Comparison of ENCODE assay signal across 13 cellular contexts in genomic region chrX:115563633-115564182, GRCh38. TPM values are rescaled to one million over a fixed set of nuclear protein-coding genes. Genes with fewer than 3 reads are reported as not detected.
DNase-seq lines count a peak whose midpoint lies in the region; ATAC-seq, FAIRE-seq and TF ChIP-seq lines count a peak whose summit lies in the region.
"Had no signal": no experiment of that assay in that cellular context is flagged by ENCODE, and none has a peak within 500 bp of the region (broad histone marks: within the 10 kb centered on the region; RNA-seq: fewer than 3 reads in every experiment).

No MANE protein-coding gene starts in this region.

- TF ChIP-seq CTCF in GM12878 (IDR thresholded peaks at IDR 0.05 in 2 of 3, conservative IDR thresholded peaks at IDR 0.05 in 1 of 3; ENCODE audit: control insufficient read depth in 2 of 3, extremely low read depth in 1 of 3, insufficient read depth in 1 of 3, low read depth in 3 of 3, low read length in 3 of 3), result no peak; a peak in 1 of 6 replicates
- TF ChIP-seq CTCF in keratinocyte (optimal IDR thresholded peaks at IDR 0.05 in 1 of 3, IDR thresholded peaks at IDR 0.05 in 1 of 3, conservative IDR thresholded peaks at IDR 0.05 in 1 of 3; ENCODE audit: extremely low read depth in 1 of 3, insufficient read depth in 2 of 3, low read length in 3 of 3), result no peak
- TF ChIP-seq CTCF in tibial artery (IDR thresholded peaks at IDR 0.05), result no peak

- H4K20me1 ChIP-seq in GM12878 (ENCODE audit: control insufficient read depth, insufficient read depth), result no peaks in the 10 kb centered on the region
- H4K20me1 ChIP-seq in keratinocyte (ENCODE audit: control insufficient read depth, extremely low read depth, insufficient read depth, low read length), result no peaks in the 10 kb centered on the region

- ATAC-seq in GM12878, result peak; percentile 53
- ATAC-seq: natural killer cell had no signal

- RAD21 ChIA-PET in GM12878 (lab: Charles Lee; ENCODE audit: unreplicated experiment), result interaction anchor here (1.0 to 4.9 kb wide), 17 partner anchors 13 to 238 kb away, joined by 3 to 50 read pairs (median 5); no protein-coding TSS in a partner anchor

- H3K9me1 ChIP-seq in keratinocyte (ENCODE audit: control insufficient read depth, extremely low read depth, insufficient read depth, low read length), result no peaks in the 10 kb centered on the region

- dilution Hi-C loops in keratinocyte (cut with MboI; ENCODE audit: extremely low pct_ligation_motif_present, low sequenced_read_pairs), result no loop called here

- no peak overlapping the region for H3K4me2 ChIP-seq in GM12878 (ENCODE audit: control insufficient read depth, insufficient read depth)
- H3K4me2 ChIP-seq in keratinocyte (ENCODE audit: control insufficient read depth, extremely low read depth, insufficient read depth, low read depth, low read length), result peak overlapping the region; percentile 76

- H3K4me3 ChIP-seq in GM12878 (no peak overlapping the region), keratinocyte (ENCODE audit: control insufficient read depth in 2 of 3, extremely low read depth in 1 of 3, insufficient read depth in 2 of 3, low read depth in 1 of 3, low read length in 3 of 3) (peak overlapping the region in 1 of 3 experiments; percentile 5), tibial artery (peak overlapping the region; percentile 78 to 84)
- H3K4me3 ChIP-seq: testis had no signal

- SMC1A ChIA-PET in GM12878 (lab: Charles Lee; ENCODE audit: uncharacterized antibody, unreplicated experiment), result interaction anchor here (0.6 to 5.9 kb wide), 19 partner anchors 8 to 376 kb away, joined by 3 to 79 read pairs (median 7); no protein-coding TSS in a partner anchor

- in situ Hi-C loops in GM12878 (cut with MboI), result loop anchor here (10.0 kb wide), 1 partner anchor 229 kb away; no protein-coding TSS in a partner anchor

- 21% methylated on average over 4 of the region's 4 CpGs for WGBS in GM12878 (ENCODE audit: insufficient coverage, insufficient replicate concordance, low lambda C conversion rate, missing lambda C conversion rate)

- H3K9ac ChIP-seq in GM12878 (ENCODE audit: control insufficient read depth, insufficient read depth, low read length) (no peak overlapping the region), keratinocyte (ENCODE audit: control insufficient read depth, extremely low read depth, insufficient read depth, low read length) (no peak overlapping the region)

- DNase-seq in NCI-H748 (lab: John Stamatoyannopoulos, UW; ENCODE audit: unreplicated experiment) (peak; percentile 35), NCI-H748 treated with DMSO at 0.1 percent for 48 hours (lab: John Stamatoyannopoulos, UW) (no peak), GM12878 (ENCODE audit: low read depth, low spot score) (no peak), keratinocyte (ENCODE audit: low read depth, low spot score) (no peak), tibial artery (no peak), superior temporal gyrus (ENCODE audit: extremely low spot score) (no peak), islet precursor cell (no peak)
- DNase-seq in activated CD8-positive, alpha-beta memory T cell treated with anti-CD3 and anti-CD28 coated beads, Interleukin-2, amount 50 U/mL, for 48 hours, result no peak
- DNase-seq: ACHN; natural killer cell; NCI-H2227 treated with DMSO at 0.1 percent for 48 hours; stimulated activated CD4-positive, alpha-beta T cell treated with anti-CD3 and anti-CD28 coated beads, Interleukin-2, amount 100 ng/mL, for 48 hours; testis had no signal

- H3K27me3 ChIP-seq in GM12878 (replicated peaks in 1 of 2; ENCODE audit: control insufficient read depth in 2 of 2, insufficient read depth in 2 of 2, low read length in 1 of 2), result peaks cover 0 to 3% of the 10 kb centered on the region in 2 experiments; a peak in 3 of 4 replicates
- H3K27me3 ChIP-seq in keratinocyte (ENCODE audit: control insufficient read depth, extremely low read depth, insufficient read depth, low read length), result peaks cover 21% of the 10 kb centered on the region
- no peaks in the 10 kb centered on the region for H3K27me3 ChIP-seq in tibial artery
- H3K27me3 ChIP-seq: testis had no signal

- H3K9me3 ChIP-seq in GM12878 (replicated peaks; ENCODE audit: control insufficient read depth, insufficient read depth, low read length), result no peaks in the 10 kb centered on the region
- H3K9me3 ChIP-seq in keratinocyte (ENCODE audit: control insufficient read depth, low read depth, low read length), result no peaks in the 10 kb centered on the region
- H3K9me3 ChIP-seq in tibial artery, result no peaks in the 10 kb centered on the region
- H3K9me3 ChIP-seq: testis had no signal

- H3K79me2 ChIP-seq in GM12878 (ENCODE audit: control insufficient read depth, insufficient read depth, low read length) (peaks cover 2% of the 10 kb centered on the region), keratinocyte (ENCODE audit: control insufficient read depth, insufficient read depth, low read length) (peaks cover 64% of the 10 kb centered on the region)

- intact Hi-C loops in GM12878 (cut with micrococcal nuclease; ENCODE audit: unreplicated experiment) (loop anchor here (1.0 to 10.0 kb wide), 4 partner anchors 80 to 339 kb away; no protein-coding TSS in a partner anchor), tibial artery (cut with DNase I; ENCODE audit: low total_unique reads) (no loop called here)

- no peak for TF ChIP-seq EP300 in GM12878 (IDR thresholded peaks at IDR 0.05; ENCODE audit: borderline replicate concordance in 1 of 2, control insufficient read depth in 1 of 2, low read depth in 2 of 2, low read length in 2 of 2)

- FAIRE-seq in GM12878 (lab: Jason Lieb, UNC) (no peak), keratinocyte (lab: Jason Lieb, UNC) (no peak)

- no peak for TF ChIP-seq POLR2A in GM12878 (IDR thresholded peaks at IDR 0.05; ENCODE audit: low read depth, low read length)

- H3K4me1 ChIP-seq in GM12878 (ENCODE audit: control insufficient read depth, insufficient read depth, low read length), result no peaks in the 10 kb centered on the region
- H3K4me1 ChIP-seq in keratinocyte (ENCODE audit: control insufficient read depth, extremely low read depth, insufficient read depth, low read length), result peaks cover 20% of the 10 kb centered on the region
- H3K4me1 ChIP-seq in tibial artery, result peaks cover 0 to 23% (median 4%) of the 10 kb centered on the region in 4 donors
- H3K4me1 ChIP-seq: testis had no signal

- H3K36me3 ChIP-seq in GM12878 (ENCODE audit: control insufficient read depth in 2 of 2, insufficient read depth in 2 of 2, low read length in 1 of 2) (no peaks in the 10 kb centered on the region), keratinocyte (ENCODE audit: control insufficient read depth in 2 of 2, extremely low read depth in 1 of 2, insufficient read depth in 2 of 2, low read length in 2 of 2) (no peaks in the 10 kb centered on the region), tibial artery (no peaks in the 10 kb centered on the region)

- CTCF ChIA-PET in GM12878 (lab: Yijun Ruan, JAX), result interaction anchor here (0.9 to 5.6 kb wide), 15 partner anchors 15 to 395 kb away, joined by 3 to 62 read pairs (median 6); no protein-coding TSS in a partner anchor

- POLR2A ChIA-PET in GM12878 (lab: Charles Lee), result interaction anchor here (0.6 to 1.9 kb wide), 5 partner anchors 20 to 202 kb away, joined by 3 to 13 read pairs (median 4); no protein-coding TSS in a partner anchor

- H2AFZ ChIP-seq in GM12878 (ENCODE audit: control insufficient read depth, low read depth, low read length), result no peak overlapping the region
- H2AFZ ChIP-seq in keratinocyte (ENCODE audit: control insufficient read depth, low read length), result no peak overlapping the region

- no TSS peak for BruUV-seq in GM12878 (replicated peaks; lab: Mats Ljungman, UMichigan)

- peak; percentile 39; the same call in 1 of the 2 replicates for TF ChIP-seq RAD21 in GM12878 (IDR thresholded peaks at IDR 0.05; ENCODE audit: insufficient read depth, low read depth, low read length)

- no peak overlapping the region for H3K27ac ChIP-seq in GM12878 (ENCODE audit: control insufficient read depth, insufficient read depth)
- peak overlapping the region; percentile 17 for H3K27ac ChIP-seq in keratinocyte (ENCODE audit: control insufficient read depth, insufficient read depth, low read length)
- peak overlapping the region; percentile 93 to 95 for H3K27ac ChIP-seq in tibial artery

TF ChIP-seq in GM12878, 131 proteins besides CTCF, POLR2A, EP300 and RAD21:
- TF ChIP-seq HDAC2 (IDR thresholded peaks at IDR 0.05) (no peak), SMC3 (IDR thresholded peaks at IDR 0.05; ENCODE audit: borderline replicate concordance, low read length) (peak; percentile 28; the same call in 1 of the 2 replicates)
TF ChIP-seq in GM12878: peak in this region for 1.

RNA-seq across cellular contexts. Expression of gene PLS3, which starts 2.7 kb away (rescaled TPM):
- 27.8 and 30.3 TPM in 2 replicates for total RNA-seq in GM12878 (2013; cell fraction: nucleolus; rRNA removed)
- total RNA-seq in GM12878 (2014; rRNA removed) (178 and 201 TPM in 2 replicates), GM12878 (2014; rRNA removed; fragmentation: Illumina TruSeq; extraction: Trizol) (231 TPM in 2 replicates), GM12878 (2021) (161 and 164 TPM in 2 replicates)
- polyA plus RNA-seq in GM12878 (2011; ENCODE audit: low read depth), result 7.4 TPM
- polyA plus RNA-seq in GM12878 (2011; rRNA removed) (47.6 and 83.4 TPM in 2 replicates), GM12878 (2014; fragmentation: Illumina TruSeq; extraction: Trizol) (233 and 285 TPM in 2 replicates), GM12878 (2014; fragmentation: Nextera tagmentation; extraction: Ambion mirVana) (100 to 1,000 TPM; 122 to 169 TPM), GM12878 (2014; rRNA removed) (119 and 130 TPM in 2 replicates), GM12878 (2016; fragmentation: Nextera tagmentation; extraction: Ambion mirVana) (100 to 1,000 TPM; 227 to 236 TPM), keratinocyte (278 to 457 TPM (median 317 TPM) in 3 replicates)
- polyA plus RNA-seq in GM12878 (2011; cell fraction: cytosol; rRNA removed), result 16.3 and 22.1 TPM in 2 replicates
- 14.2 and 21.5 TPM in 2 replicates for polyA plus RNA-seq in GM12878 (2011; cell fraction: nucleus; rRNA removed)
- polyA plus RNA-seq in GM12878 (2012), result 8.4 and 13.8 TPM in 2 replicates
- polyA minus RNA-seq in GM12878 (2011; rRNA and poly(A)+ RNA removed), result 23.6 and 41.0 TPM in 2 replicates
- 10.6 and 18.0 TPM in 2 replicates for polyA minus RNA-seq in GM12878 (2011; cell fraction: cytosol; rRNA and poly(A)+ RNA removed)
- 3.4 and 5.9 TPM in 2 replicates for polyA minus RNA-seq in GM12878 (2011; cell fraction: nucleus; rRNA and poly(A)+ RNA removed)
- 370 TPM for polyA plus RNA-seq in keratinocyte (2011; ENCODE audit: low read depth)
- 248 and 484 TPM in 2 replicates for polyA plus RNA-seq in keratinocyte (2011; cell fraction: cytosol; rRNA removed)
- 341 and 411 TPM in 2 replicates for polyA plus RNA-seq in keratinocyte (2011; cell fraction: nucleus; rRNA removed)
- 267 and 275 TPM in 2 replicates for polyA plus RNA-seq in keratinocyte (2012; ENCODE audit: low replicate concordance)
- 65.0 to 439 TPM (median 288 TPM) in 3 replicates for polyA minus RNA-seq in keratinocyte
- polyA minus RNA-seq in keratinocyte (2011; cell fraction: cytosol; rRNA and poly(A)+ RNA removed), result 206 TPM
- polyA minus RNA-seq in keratinocyte (2011; cell fraction: nucleus; rRNA and poly(A)+ RNA removed), result 210 and 409 TPM in 2 replicates
